Comparison of ENCODE assay signal across 1 cellular context in the genomic region with DNA sequence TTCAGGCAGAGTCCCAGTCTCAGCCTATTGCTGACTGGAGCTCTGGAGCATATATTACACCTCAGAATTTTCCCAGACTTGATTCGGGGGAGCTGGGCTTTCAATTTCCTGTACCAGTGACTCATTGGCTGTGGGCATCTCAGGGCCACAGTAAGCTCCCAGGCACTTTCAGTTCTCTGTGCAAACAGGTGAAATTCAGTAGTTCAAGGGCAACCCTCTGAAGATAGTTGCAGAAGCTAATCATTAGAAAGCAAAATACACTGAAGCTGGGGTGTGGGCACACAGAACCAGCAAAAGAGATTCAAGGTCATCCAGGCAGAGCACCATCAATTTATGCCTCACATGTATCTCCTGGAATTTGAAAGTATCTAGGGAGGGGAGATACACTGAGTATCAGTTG.
TF ChIP-seq lines count a peak whose summit lies in the region.

No MANE protein-coding gene starts in this region.

TF ChIP-seq in HepG2, 621 proteins besides CTCF, POLR2A, EP300 and RAD21 (continued from another document and continues in another):
- TF ChIP-seq, protein P1, sequence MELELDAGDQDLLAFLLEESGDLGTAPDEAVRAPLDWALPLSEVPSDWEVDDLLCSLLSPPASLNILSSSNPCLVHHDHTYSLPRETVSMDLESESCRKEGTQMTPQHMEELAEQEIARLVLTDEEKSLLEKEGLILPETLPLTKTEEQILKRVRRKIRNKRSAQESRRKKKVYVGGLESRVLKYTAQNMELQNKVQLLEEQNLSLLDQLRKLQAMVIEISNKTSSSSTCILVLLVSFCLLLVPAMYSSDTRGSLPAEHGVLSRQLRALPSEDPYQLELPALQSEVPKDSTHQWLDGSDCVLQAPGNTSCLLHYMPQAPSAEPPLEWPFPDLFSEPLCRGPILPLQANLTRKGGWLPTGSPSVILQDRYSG (CRISPR knock-in tag; IDR thresholded peaks at IDR 0.05) = no peak
- no peak for TF ChIP-seq SUZ12 (IDR thresholded peaks at IDR 0.05; ENCODE audit: low read depth, low read length)
- no peak for TF ChIP-seq BORCS8-MEF2B (CRISPR knock-in tag; IDR thresholded peaks at IDR 0.05)
- no peak for TF ChIP-seq ZMYM2 (CRISPR knock-in tag; IDR thresholded peaks at IDR 0.05)
- TF ChIP-seq, protein P2, sequence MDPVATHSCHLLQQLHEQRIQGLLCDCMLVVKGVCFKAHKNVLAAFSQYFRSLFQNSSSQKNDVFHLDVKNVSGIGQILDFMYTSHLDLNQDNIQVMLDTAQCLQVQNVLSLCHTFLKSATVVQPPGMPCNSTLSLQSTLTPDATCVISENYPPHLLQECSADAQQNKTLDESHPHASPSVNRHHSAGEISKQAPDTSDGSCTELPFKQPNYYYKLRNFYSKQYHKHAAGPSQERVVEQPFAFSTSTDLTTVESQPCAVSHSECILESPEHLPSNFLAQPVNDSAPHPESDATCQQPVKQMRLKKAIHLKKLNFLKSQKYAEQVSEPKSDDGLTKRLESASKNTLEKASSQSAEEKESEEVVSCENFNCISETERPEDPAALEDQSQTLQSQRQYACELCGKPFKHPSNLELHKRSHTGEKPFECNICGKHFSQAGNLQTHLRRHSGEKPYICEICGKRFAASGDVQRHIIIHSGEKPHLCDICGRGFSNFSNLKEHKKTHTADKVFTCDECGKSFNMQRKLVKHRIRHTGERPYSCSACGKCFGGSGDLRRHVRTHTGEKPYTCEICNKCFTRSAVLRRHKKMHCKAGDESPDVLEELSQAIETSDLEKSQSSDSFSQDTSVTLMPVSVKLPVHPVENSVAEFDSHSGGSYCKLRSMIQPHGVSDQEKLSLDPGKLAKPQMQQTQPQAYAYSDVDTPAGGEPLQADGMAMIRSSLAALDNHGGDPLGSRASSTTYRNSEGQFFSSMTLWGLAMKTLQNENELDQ (CRISPR knock-in tag; IDR thresholded peaks at IDR 0.05; ENCODE audit: borderline replicate concordance) = no peak
- TF ChIP-seq HNF4A (CRISPR knock-in tag; IDR thresholded peaks at IDR 0.05) = peak; percentile 66
- no peak for TF ChIP-seq ZNF766 (CRISPR knock-in tag; IDR thresholded peaks at IDR 0.05; ENCODE audit: borderline replicate concordance)
- TF ChIP-seq SIN3B (IDR thresholded peaks at IDR 0.05; ENCODE audit: low read length) = no peak
- no peak for TF ChIP-seq REXO4 (CRISPR knock-in tag; IDR thresholded peaks at IDR 0.05; ENCODE audit: borderline replicate concordance)
- TF ChIP-seq MIXL1 (CRISPR knock-in tag; IDR thresholded peaks at IDR 0.05) = peak; percentile 54; the same call in 1 of the 2 replicates
- peak; percentile 50; the same call in 1 of the 2 replicates for TF ChIP-seq ONECUT2 (CRISPR knock-in tag; IDR thresholded peaks at IDR 0.05)
- TF ChIP-seq TCF7 (IDR thresholded peaks at IDR 0.05; ENCODE audit: low read depth) = peak; percentile 53
- TF ChIP-seq HDAC6 (IDR thresholded peaks at IDR 0.05; ENCODE audit: low read depth, low read length) = no peak
- no peak for TF ChIP-seq ZKSCAN5 (CRISPR knock-in tag; IDR thresholded peaks at IDR 0.05)
- TF ChIP-seq, protein P3, sequence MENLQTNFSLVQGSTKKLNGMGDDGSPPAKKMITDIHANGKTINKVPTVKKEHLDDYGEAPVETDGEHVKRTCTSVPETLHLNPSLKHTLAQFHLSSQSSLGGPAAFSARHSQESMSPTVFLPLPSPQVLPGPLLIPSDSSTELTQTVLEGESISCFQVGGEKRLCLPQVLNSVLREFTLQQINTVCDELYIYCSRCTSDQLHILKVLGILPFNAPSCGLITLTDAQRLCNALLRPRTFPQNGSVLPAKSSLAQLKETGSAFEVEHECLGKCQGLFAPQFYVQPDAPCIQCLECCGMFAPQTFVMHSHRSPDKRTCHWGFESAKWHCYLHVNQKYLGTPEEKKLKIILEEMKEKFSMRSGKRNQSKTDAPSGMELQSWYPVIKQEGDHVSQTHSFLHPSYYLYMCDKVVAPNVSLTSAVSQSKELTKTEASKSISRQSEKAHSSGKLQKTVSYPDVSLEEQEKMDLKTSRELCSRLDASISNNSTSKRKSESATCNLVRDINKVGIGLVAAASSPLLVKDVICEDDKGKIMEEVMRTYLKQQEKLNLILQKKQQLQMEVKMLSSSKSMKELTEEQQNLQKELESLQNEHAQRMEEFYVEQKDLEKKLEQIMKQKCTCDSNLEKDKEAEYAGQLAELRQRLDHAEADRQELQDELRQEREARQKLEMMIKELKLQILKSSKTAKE (CRISPR knock-in tag; IDR thresholded peaks at IDR 0.05; ENCODE audit: borderline replicate concordance) = peak; percentile 56; the same call in 1 of the 2 replicates
- TF ChIP-seq, protein P4, sequence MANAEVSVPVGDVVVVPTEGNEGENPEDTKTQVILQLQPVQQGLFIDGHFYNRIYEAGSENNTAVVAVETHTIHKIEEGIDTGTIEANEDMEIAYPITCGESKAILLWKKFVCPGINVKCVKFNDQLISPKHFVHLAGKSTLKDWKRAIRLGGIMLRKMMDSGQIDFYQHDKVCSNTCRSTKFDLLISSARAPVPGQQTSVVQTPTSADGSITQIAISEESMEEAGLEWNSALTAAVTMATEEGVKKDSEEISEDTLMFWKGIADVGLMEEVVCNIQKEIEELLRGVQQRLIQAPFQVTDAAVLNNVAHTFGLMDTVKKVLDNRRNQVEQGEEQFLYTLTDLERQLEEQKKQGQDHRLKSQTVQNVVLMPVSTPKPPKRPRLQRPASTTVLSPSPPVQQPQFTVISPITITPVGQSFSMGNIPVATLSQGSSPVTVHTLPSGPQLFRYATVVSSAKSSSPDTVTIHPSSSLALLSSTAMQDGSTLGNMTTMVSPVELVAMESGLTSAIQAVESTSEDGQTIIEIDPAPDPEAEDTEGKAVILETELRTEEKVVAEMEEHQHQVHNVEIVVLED (CRISPR knock-in tag; IDR thresholded peaks at IDR 0.05; ENCODE audit: borderline replicate concordance) = no peak
- TF ChIP-seq, protein P5, sequence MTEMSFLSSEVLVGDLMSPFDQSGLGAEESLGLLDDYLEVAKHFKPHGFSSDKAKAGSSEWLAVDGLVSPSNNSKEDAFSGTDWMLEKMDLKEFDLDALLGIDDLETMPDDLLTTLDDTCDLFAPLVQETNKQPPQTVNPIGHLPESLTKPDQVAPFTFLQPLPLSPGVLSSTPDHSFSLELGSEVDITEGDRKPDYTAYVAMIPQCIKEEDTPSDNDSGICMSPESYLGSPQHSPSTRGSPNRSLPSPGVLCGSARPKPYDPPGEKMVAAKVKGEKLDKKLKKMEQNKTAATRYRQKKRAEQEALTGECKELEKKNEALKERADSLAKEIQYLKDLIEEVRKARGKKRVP (CRISPR knock-in tag; IDR thresholded peaks at IDR 0.05) = no peak
- peak; percentile 44; the same call in 1 of the 2 replicates for TF ChIP-seq CREM (IDR thresholded peaks at IDR 0.05)
- TF ChIP-seq CREM (CRISPR knock-in tag; IDR thresholded peaks at IDR 0.05) = no peak
- TF ChIP-seq ZNF747 (CRISPR knock-in tag; IDR thresholded peaks at IDR 0.05; ENCODE audit: borderline replicate concordance) = no peak
- TF ChIP-seq KAT8 (CRISPR knock-in tag; IDR thresholded peaks at IDR 0.05) = 0 out of 2 replicates have a peak, but pooled peaks have one; percentile 40
- TF ChIP-seq ZNF891 (CRISPR knock-in tag; IDR thresholded peaks at IDR 0.05) = no peak
- TF ChIP-seq ZNF567 (CRISPR knock-in tag; IDR thresholded peaks at IDR 0.05; ENCODE audit: borderline replicate concordance) = no peak
- TF ChIP-seq ELF3 (CRISPR knock-in tag; IDR thresholded peaks at IDR 0.05) = peak; percentile 62; the same call in 1 of the 2 replicates
- TF ChIP-seq NCOR1 (IDR thresholded peaks at IDR 0.05; ENCODE audit: borderline replicate concordance, low read length) = peak; percentile 74; the same call in 1 of the 2 replicates
- no peak for TF ChIP-seq MTF1 (CRISPR knock-in tag; IDR thresholded peaks at IDR 0.05)
- TF ChIP-seq, protein P6, sequence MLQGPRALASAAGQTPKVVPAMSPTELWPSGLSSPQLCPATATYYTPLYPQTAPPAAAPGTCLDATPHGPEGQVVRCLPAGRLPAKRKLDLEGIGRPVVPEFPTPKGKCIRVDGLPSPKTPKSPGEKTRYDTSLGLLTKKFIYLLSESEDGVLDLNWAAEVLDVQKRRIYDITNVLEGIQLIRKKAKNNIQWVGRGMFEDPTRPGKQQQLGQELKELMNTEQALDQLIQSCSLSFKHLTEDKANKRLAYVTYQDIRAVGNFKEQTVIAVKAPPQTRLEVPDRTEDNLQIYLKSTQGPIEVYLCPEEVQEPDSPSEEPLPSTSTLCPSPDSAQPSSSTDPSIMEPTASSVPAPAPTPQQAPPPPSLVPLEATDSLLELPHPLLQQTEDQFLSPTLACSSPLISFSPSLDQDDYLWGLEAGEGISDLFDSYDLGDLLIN (CRISPR knock-in tag; IDR thresholded peaks at IDR 0.05; ENCODE audit: borderline replicate concordance) = no peak
- TF ChIP-seq ZFP82 (CRISPR knock-in tag; IDR thresholded peaks at IDR 0.05; ENCODE audit: borderline replicate concordance) = no peak
- TF ChIP-seq, protein P7, sequence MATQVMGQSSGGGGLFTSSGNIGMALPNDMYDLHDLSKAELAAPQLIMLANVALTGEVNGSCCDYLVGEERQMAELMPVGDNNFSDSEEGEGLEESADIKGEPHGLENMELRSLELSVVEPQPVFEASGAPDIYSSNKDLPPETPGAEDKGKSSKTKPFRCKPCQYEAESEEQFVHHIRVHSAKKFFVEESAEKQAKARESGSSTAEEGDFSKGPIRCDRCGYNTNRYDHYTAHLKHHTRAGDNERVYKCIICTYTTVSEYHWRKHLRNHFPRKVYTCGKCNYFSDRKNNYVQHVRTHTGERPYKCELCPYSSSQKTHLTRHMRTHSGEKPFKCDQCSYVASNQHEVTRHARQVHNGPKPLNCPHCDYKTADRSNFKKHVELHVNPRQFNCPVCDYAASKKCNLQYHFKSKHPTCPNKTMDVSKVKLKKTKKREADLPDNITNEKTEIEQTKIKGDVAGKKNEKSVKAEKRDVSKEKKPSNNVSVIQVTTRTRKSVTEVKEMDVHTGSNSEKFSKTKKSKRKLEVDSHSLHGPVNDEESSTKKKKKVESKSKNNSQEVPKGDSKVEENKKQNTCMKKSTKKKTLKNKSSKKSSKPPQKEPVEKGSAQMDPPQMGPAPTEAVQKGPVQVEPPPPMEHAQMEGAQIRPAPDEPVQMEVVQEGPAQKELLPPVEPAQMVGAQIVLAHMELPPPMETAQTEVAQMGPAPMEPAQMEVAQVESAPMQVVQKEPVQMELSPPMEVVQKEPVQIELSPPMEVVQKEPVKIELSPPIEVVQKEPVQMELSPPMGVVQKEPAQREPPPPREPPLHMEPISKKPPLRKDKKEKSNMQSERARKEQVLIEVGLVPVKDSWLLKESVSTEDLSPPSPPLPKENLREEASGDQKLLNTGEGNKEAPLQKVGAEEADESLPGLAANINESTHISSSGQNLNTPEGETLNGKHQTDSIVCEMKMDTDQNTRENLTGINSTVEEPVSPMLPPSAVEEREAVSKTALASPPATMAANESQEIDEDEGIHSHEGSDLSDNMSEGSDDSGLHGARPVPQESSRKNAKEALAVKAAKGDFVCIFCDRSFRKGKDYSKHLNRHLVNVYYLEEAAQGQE (IDR thresholded peaks at IDR 0.05; ENCODE audit: borderline replicate concordance in 1 of 2, low read depth in 1 of 2, low read length in 2 of 2) = peak in 1 of 2 experiments; percentile 43; a peak in 1 of 4 replicates
- TF ChIP-seq, protein P8, sequence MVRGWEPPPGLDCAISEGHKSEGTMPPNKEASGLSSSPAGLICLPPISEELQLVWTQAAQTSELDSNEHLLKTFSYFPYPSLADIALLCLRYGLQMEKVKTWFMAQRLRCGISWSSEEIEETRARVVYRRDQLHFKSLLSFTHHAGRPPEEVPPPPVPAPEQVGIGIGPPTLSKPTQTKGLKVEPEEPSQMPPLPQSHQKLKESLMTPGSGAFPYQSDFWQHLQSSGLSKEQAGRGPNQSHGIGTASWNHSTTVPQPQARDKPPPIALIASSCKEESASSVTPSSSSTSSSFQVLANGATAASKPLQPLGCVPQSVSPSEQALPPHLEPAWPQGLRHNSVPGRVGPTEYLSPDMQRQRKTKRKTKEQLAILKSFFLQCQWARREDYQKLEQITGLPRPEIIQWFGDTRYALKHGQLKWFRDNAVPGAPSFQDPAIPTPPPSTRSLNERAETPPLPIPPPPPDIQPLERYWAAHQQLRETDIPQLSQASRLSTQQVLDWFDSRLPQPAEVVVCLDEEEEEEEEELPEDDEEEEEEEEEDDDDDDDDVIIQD (CRISPR knock-in tag; IDR thresholded peaks at IDR 0.05; ENCODE audit: low read depth) = peak; percentile 56; the same call in 1 of the 2 replicates
- no peak for TF ChIP-seq FIP1L1 (IDR thresholded peaks at IDR 0.05; ENCODE audit: borderline replicate concordance, insufficient read depth, low read depth, low read length)
- peak; percentile 98 for TF ChIP-seq RARA (CRISPR knock-in tag; IDR thresholded peaks at IDR 0.05)
- TF ChIP-seq, protein P9, sequence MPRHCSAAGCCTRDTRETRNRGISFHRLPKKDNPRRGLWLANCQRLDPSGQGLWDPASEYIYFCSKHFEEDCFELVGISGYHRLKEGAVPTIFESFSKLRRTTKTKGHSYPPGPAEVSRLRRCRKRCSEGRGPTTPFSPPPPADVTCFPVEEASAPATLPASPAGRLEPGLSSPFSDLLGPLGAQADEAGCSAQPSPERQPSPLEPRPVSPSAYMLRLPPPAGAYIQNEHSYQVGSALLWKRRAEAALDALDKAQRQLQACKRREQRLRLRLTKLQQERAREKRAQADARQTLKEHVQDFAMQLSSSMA (CRISPR knock-in tag; IDR thresholded peaks at IDR 0.05) = no peak
- TF ChIP-seq CBX2 (IDR thresholded peaks at IDR 0.05; ENCODE audit: low read depth, low read length) = no peak
- TF ChIP-seq CBX2 (CRISPR knock-in tag; IDR thresholded peaks at IDR 0.05; ENCODE audit: low read depth) = no peak
- TF ChIP-seq, protein P10, sequence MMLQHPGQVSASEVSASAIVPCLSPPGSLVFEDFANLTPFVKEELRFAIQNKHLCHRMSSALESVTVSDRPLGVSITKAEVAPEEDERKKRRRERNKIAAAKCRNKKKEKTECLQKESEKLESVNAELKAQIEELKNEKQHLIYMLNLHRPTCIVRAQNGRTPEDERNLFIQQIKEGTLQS (CRISPR knock-in tag; IDR thresholded peaks at IDR 0.05) = 0 out of 2 replicates have a peak, but pooled peaks have one; percentile 48
- no peak for TF ChIP-seq TBX2 (CRISPR knock-in tag; IDR thresholded peaks at IDR 0.05; ENCODE audit: borderline replicate concordance)
- 0 out of 2 replicates have a peak, but pooled peaks have one; percentile 50 for TF ChIP-seq KDM3A (CRISPR knock-in tag; IDR thresholded peaks at IDR 0.05; ENCODE audit: low read depth)
- TF ChIP-seq, protein P11, sequence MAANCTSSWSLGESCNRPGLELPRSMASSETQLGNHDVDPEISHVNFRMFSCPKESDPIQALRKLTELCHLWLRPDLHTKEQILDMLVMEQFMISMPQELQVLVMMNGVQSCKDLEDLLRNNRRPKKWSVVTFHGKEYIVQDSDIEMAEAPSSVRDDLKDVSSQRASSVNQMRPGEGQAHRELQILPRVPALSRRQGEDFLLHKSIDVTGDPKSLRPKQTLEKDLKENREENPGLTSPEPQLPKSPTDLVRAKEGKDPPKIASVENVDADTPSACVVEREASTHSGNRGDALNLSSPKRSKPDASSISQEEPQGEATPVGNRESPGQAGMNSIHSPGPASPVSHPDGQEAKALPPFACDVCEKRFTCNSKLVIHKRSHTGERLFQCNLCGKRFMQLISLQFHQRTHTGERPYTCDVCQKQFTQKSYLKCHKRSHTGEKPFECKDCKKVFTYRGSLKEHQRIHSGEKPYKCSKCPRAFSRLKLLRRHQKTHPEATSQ (CRISPR knock-in tag; IDR thresholded peaks at IDR 0.05; ENCODE audit: borderline replicate concordance) = no peak
- TF ChIP-seq ZNF878 (CRISPR knock-in tag; IDR thresholded peaks at IDR 0.05) = no peak
- TF ChIP-seq NR3C1 (CRISPR knock-in tag; IDR thresholded peaks at IDR 0.05) = no peak
